17 cellular contexts compared by ENCODE assay signal in the genomic region with DNA sequence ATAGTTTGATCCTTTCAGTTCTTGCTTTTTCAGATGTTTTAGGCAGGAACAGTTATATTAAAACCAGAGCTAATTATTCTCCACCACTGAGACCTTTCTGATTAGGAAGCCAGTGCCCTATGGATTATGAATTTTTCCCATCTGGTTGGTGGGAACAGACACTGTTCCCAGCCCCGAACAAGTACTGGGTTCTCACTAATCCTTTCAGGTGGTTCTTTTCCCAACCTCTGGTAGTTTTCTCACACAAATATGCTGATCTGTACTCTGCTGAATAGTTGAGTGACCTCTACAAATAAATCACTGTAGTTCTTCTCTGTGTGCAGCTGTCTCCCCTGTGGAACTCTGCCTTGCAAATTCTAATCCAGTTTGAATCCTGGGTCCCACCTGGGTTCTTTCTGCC.
A peak's percentile ranks its signal among the peaks of the same experiment; 100 is the strongest.
DNase-seq lines count a peak whose midpoint lies in the region; ATAC-seq and TF ChIP-seq lines count a peak whose summit lies in the region.
"Had no signal": no experiment of that assay in that cellular context is flagged by ENCODE, and none has a peak within 500 bp of the region (broad histone marks: within the 10 kb centered on the region; RNA-seq: fewer than 3 reads in every experiment).

No MANE protein-coding gene starts in this region.

- peak overlapping the region; percentile 18 for H3K4me3 ChIP-seq in OCI-LY7 (ENCODE audit: low read depth, low read length, poor library complexity, severe bottlenecking)
- H3K4me3 ChIP-seq: dorsolateral prefrontal cortex, gastrocnemius medialis, right atrium auricular region had no signal

- POLR2A ChIA-PET in OCI-LY7 (lab: Charles Lee), result no interaction called here

- no peak for TF ChIP-seq CTCF in OCI-LY7 (conservative IDR thresholded peaks at IDR 0.05; ENCODE audit: low read length)
- TF ChIP-seq CTCF in glutamatergic neuron (IDR thresholded peaks at IDR 0.05; ENCODE audit: partially characterized antibody, unreplicated experiment), result no peak

- no peaks in the 10 kb centered on the region; the same call in 1 of the 2 replicates for H3K9me3 ChIP-seq in OCI-LY7 (ENCODE audit: low read length)
- H3K9me3 ChIP-seq: gastrocnemius medialis, right atrium auricular region had no signal

- H3K36me3 ChIP-seq in OCI-LY7 (ENCODE audit: insufficient read depth, low read length), result peaks cover 19% of the 10 kb centered on the region
- H3K36me3 ChIP-seq: gastrocnemius medialis, right atrium auricular region had no signal

- H3K79me2 ChIP-seq in OCI-LY7 (ENCODE audit: insufficient read depth, low read depth, low read length), result peaks cover 92% of the 10 kb centered on the region

- intact Hi-C loops in OCI-LY7 (cut with micrococcal nuclease; ENCODE audit: unreplicated experiment), result no loop called here

- 0 out of 2 replicates have a peak, but pooled peaks cover under 1% of the 10 kb centered on the region for H4K20me1 ChIP-seq in OCI-LY7 (ENCODE audit: insufficient read depth, low read length)

- peak overlapping the region; percentile 88 for H3K27ac Mint-ChIP-seq in activated naive CD4-positive, alpha-beta T cell treated with anti-CD3 and anti-CD28 coated beads, Interleukin-2, amount 50 U/mL, for 24 hours
- H3K27ac Mint-ChIP-seq in glutamatergic neuron (ENCODE audit: unreplicated experiment), result no peak overlapping the region
- H3K27ac Mint-ChIP-seq in stimulated activated effector memory CD8-positive, alpha-beta T cell treated with anti-CD3 and anti-CD28 coated beads, Interleukin-12 subunit alpha, Interleukin-12 subunit beta, amount 100 ng/mL, for 72 hours, result peak overlapping the region; percentile 36
- H3K27ac Mint-ChIP-seq: HFFc6 had no signal

- H3K36me3 Mint-ChIP-seq in activated naive CD4-positive, alpha-beta T cell treated with anti-CD3 and anti-CD28 coated beads, Interleukin-2, amount 50 U/mL, for 24 hours, result peaks cover 13% of the 10 kb centered on the region
- H3K36me3 Mint-ChIP-seq in glutamatergic neuron (ENCODE audit: unreplicated experiment), result no peaks in the 10 kb centered on the region
- peaks cover 65% of the 10 kb centered on the region for H3K36me3 Mint-ChIP-seq in stimulated activated effector memory CD8-positive, alpha-beta T cell treated with anti-CD3 and anti-CD28 coated beads, Interleukin-12 subunit alpha, Interleukin-12 subunit beta, amount 100 ng/mL, for 72 hours

- peak overlapping the region; percentile 96 for H3K4me2 ChIP-seq in OCI-LY7 (ENCODE audit: low read length)

- H3K4me1 ChIP-seq in OCI-LY7 (ENCODE audit: insufficient read depth, low read length, poor library complexity, severe bottlenecking), result peaks cover 66% of the 10 kb centered on the region

- H3K27me3 Mint-ChIP-seq in activated naive CD4-positive, alpha-beta T cell treated with anti-CD3 and anti-CD28 coated beads, Interleukin-2, amount 50 U/mL, for 24 hours, result no peaks in the 10 kb centered on the region
- H3K27me3 Mint-ChIP-seq in glutamatergic neuron (ENCODE audit: unreplicated experiment), result peaks cover 3% of the 10 kb centered on the region

- H3K4me1 Mint-ChIP-seq in activated naive CD4-positive, alpha-beta T cell treated with anti-CD3 and anti-CD28 coated beads, Interleukin-2, amount 50 U/mL, for 24 hours, result peaks cover 91% of the 10 kb centered on the region
- H3K4me1 Mint-ChIP-seq in glutamatergic neuron (ENCODE audit: low read depth, unreplicated experiment), result peaks cover 17% of the 10 kb centered on the region
- H3K4me1 Mint-ChIP-seq in stimulated activated effector memory CD8-positive, alpha-beta T cell treated with anti-CD3 and anti-CD28 coated beads, Interleukin-12 subunit alpha, Interleukin-12 subunit beta, amount 100 ng/mL, for 72 hours, result peaks cover 86% of the 10 kb centered on the region

- no peaks in the 10 kb centered on the region for H3K9me3 Mint-ChIP-seq in activated naive CD4-positive, alpha-beta T cell treated with anti-CD3 and anti-CD28 coated beads, Interleukin-2, amount 50 U/mL, for 24 hours
- H3K9me3 Mint-ChIP-seq in glutamatergic neuron (ENCODE audit: unreplicated experiment), result peaks cover 1% of the 10 kb centered on the region
- no peaks in the 10 kb centered on the region for H3K9me3 Mint-ChIP-seq in stimulated activated effector memory CD8-positive, alpha-beta T cell treated with anti-CD3 and anti-CD28 coated beads, Interleukin-12 subunit alpha, Interleukin-12 subunit beta, amount 100 ng/mL, for 72 hours
- H3K9me3 Mint-ChIP-seq: HFFc6 had no signal

- CTCF ChIA-PET in OCI-LY7 (lab: Charles Lee; ENCODE audit: unreplicated experiment), result no interaction called here

- no peak for DNase-seq in activated naive CD4-positive, alpha-beta T cell treated with Interleukin-2 at 50 U/mL for 16 hours
- DNase-seq in OCI-LY7 (ENCODE audit: low spot score), result no peak
- DNase-seq in glutamatergic neuron, result no peak
- no peak for DNase-seq in stimulated activated effector memory CD8-positive, alpha-beta T cell treated with anti-CD3 and anti-CD28 coated beads, Interleukin-12 subunit alpha, Interleukin-12 subunit beta, amount 100 ng/mL, for 72 hours (ENCODE audit: low spot score in 2 of 2)
- no peak for DNase-seq in SW 1271 (lab: John Stamatoyannopoulos, UW)
- no peak for DNase-seq in ureter (ENCODE audit: low spot score)
- DNase-seq in inferior parietal cortex (ENCODE audit: extremely low spot score), result no peak
- DNase-seq: activated CD4-positive, alpha-beta T cell treated with anti-CD3 and anti-CD28 coated beads, Interleukin-2, amount 50 U/mL, for 1 hour; dorsolateral prefrontal cortex; gastrocnemius medialis; HFFc6; left colon; NCI-H2081 treated with DMSO at 0.1 percent for 48 hours; nucleus accumbens; T-helper 1 cell had no signal

- H2AFZ ChIP-seq in OCI-LY7 (ENCODE audit: low read length), result no peak overlapping the region; the same call in 1 of the 2 replicates

- no peaks in the 10 kb centered on the region for H3K9me2 ChIP-seq in OCI-LY7 (ENCODE audit: insufficient read depth, low read length)

- H3K4me3 Mint-ChIP-seq in activated naive CD4-positive, alpha-beta T cell treated with anti-CD3 and anti-CD28 coated beads, Interleukin-2, amount 50 U/mL, for 24 hours, result no peak overlapping the region
- peak overlapping the region; percentile 25 for H3K4me3 Mint-ChIP-seq in glutamatergic neuron (ENCODE audit: unreplicated experiment)
- H3K4me3 Mint-ChIP-seq in stimulated activated effector memory CD8-positive, alpha-beta T cell treated with anti-CD3 and anti-CD28 coated beads, Interleukin-12 subunit alpha, Interleukin-12 subunit beta, amount 100 ng/mL, for 72 hours, result no peak overlapping the region
- H3K4me3 Mint-ChIP-seq: HFFc6 had no signal

- no TSS peak for BruUV-seq in OCI-LY7 (replicated peaks; lab: Mats Ljungman, UMichigan)

- ATAC-seq in stimulated activated effector memory CD8-positive, alpha-beta T cell treated with anti-CD3 and anti-CD28 coated beads, Interleukin-12 subunit alpha, Interleukin-12 subunit beta, amount 100 ng/mL, for 72 hours, result no peak
- ATAC-seq: gastrocnemius medialis, left colon had no signal

- H3K27ac ChIP-seq in OCI-LY7 (ENCODE audit: low read depth, low read length, poor library complexity, severe bottlenecking), result peak overlapping the region; percentile 98
- H3K27ac ChIP-seq: dorsolateral prefrontal cortex, gastrocnemius medialis, right atrium auricular region had no signal
